ENCODE assay signal across 23 cellular contexts in the genomic region with DNA sequence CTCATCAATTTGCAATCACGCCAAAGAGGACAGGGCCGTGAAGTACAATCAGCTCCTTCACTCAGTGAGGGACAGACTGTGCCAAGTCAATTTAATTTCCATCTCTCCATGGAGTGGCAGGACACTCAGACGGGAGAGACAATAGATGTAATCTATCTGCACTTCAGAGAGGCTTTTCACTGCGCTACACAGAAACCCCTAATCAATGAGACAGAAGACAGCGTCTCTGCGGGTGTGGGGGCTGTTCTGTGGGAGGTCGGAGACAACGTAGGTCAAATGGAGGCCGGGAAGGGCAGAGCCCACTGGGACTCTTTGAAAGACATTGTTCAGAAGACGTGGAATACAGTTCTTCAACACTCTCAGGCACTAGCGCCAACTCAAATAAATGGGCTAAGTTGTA.
"Had no signal": no experiment of that assay in that cellular context is flagged by ENCODE, and none has a peak within 500 bp of the region (broad histone marks: within the 10 kb centered on the region; RNA-seq: fewer than 3 reads in every experiment).

No MANE protein-coding gene starts in this region.

- DNase-seq: activated CD4-positive, alpha-beta T cell treated with anti-CD3 and anti-CD28 coated beads for 48 hours; activated CD4-positive, alpha-beta T cell treated with anti-CD3 and anti-CD28 coated beads, Interleukin-2, amount 50 U/mL, for 4 hours; activated CD8-positive, alpha-beta memory T cell treated with anti-CD3 and anti-CD28 coated beads, Interleukin-2, amount 50 U/mL, for 48 hours; activated CD8-positive, alpha-beta T cell treated with anti-CD3 and anti-CD28 coated beads, Interleukin-2, amount 10 ng/mL, durations not matched to agents 7 days and 5 days; activated naive CD4-positive, alpha-beta T cell; activated T-cell treated with anti-CD3 and anti-CD28 coated beads, Interleukin-2, amount 50 U/mL, for 1 hour; aorta; body of pancreas; central memory CD4-positive, alpha-beta T cell; IMR-90; Kasumi-1; KBM-7; NCI-H146; NCI-H187 treated with DMSO at 0.1 percent for 48 hours; NCI-H2081 treated with DMSO at 0.1 percent for 48 hours; NCI-H345; NCI-H510A; NCI-H526 treated with DMSO at 0.1 percent for 48 hours; OCI-M1; Peyer's patch; Right ventricle myocardium superior had no signal

- H3K27ac ChIP-seq: body of pancreas, Peyer's patch, RWPE1, SJSA1 had no signal

- H3K4me1 ChIP-seq: body of pancreas, Peyer's patch, SJSA1 had no signal

- H3K27me3 ChIP-seq: body of pancreas, Peyer's patch had no signal

- H3K36me3 ChIP-seq: Peyer's patch, SJSA1 had no signal

- H3K4me3 ChIP-seq: body of pancreas, Peyer's patch, SJSA1 had no signal

- H3K9me3 ChIP-seq: Peyer's patch, SJSA1 had no signal
